ENCODE assay signal across 9 cellular contexts in the genomic region with DNA sequence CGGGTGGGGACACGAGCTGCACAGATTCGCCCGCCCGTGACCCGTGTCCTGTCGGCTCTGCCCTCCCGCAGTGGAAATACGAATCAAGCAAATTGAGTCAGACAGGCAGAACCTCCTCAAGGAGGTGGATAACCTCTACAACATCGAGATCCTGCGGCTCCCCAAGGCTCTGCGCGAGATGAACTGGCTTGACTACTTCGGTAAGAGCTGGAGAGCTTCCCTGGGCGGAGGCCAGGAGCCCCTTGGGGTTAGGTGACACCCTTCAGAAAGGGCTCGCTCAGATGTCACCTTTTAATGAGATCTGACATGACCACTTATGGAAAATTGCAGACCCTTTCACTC. TPM values are rescaled to one million over a fixed set of nuclear protein-coding genes. Genes with fewer than 3 reads are reported as not detected.
DNase-seq lines count a peak whose midpoint lies in the region; ATAC-seq and TF ChIP-seq lines count a peak whose summit lies in the region.
"Had no signal": no experiment of that assay in that cellular context is flagged by ENCODE, and none has a peak within 500 bp of the region (broad histone marks: within the 10 kb centered on the region; RNA-seq: fewer than 3 reads in every experiment).

No MANE protein-coding gene starts in this region.

- no peaks in the 10 kb centered on the region for H3K27me3 ChIP-seq in CD4-positive, alpha-beta T cell (ENCODE audit: control insufficient read depth, insufficient read depth, low read length)
- H3K27me3 ChIP-seq in dorsolateral prefrontal cortex, result no peaks in the 10 kb centered on the region
- no peaks in the 10 kb centered on the region for H3K27me3 ChIP-seq in neural cell (ENCODE audit: insufficient read depth, low read depth, low read length)

- CTCF ChIA-PET in CD4-positive, alpha-beta T cell (lab: Charles Lee), result interaction anchor here (1.4 to 1.9 kb wide), 4 partner anchors 10 to 179 kb away, joined by 4 to 8 read pairs (median 5); partner anchors contain the start of genes MEAF6 and YRDC

- peaks cover 13% of the 10 kb centered on the region for H3K36me3 Mint-ChIP-seq in CD4-positive, alpha-beta T cell (ENCODE audit: low read depth)

- H3F3A ChIP-seq in neural cell (ENCODE audit: insufficient read depth, low read length, poor library complexity, severe bottlenecking), result no peaks in the 10 kb centered on the region

- peak overlapping the region; percentile 98 for H3K4me3 Mint-ChIP-seq in CD4-positive, alpha-beta T cell

- H3K4me1 Mint-ChIP-seq in CD4-positive, alpha-beta T cell (ENCODE audit: low read depth), result peaks cover 37% of the 10 kb centered on the region

- no peaks in the 10 kb centered on the region for H3K36me3 ChIP-seq in neural cell (ENCODE audit: insufficient read depth, low read length)

- H2AFZ ChIP-seq in neural cell (ENCODE audit: low read depth, low read length), result peak overlapping the region; percentile 30

- no peaks in the 10 kb centered on the region for H4K20me1 ChIP-seq in neural cell (ENCODE audit: insufficient read depth)

- H3K9me3 ChIP-seq in CD4-positive, alpha-beta T cell (ENCODE audit: control insufficient read depth, low read length), result no peaks in the 10 kb centered on the region
- H3K9me3 ChIP-seq in neural cell (ENCODE audit: low read length), result no peaks in the 10 kb centered on the region

- H3K27ac Mint-ChIP-seq in CD4-positive, alpha-beta T cell, result peak overlapping the region; percentile 90

- no peak for ATAC-seq in CD4-positive, alpha-beta T cell (ENCODE audit: poor library complexity)

- no peaks in the 10 kb centered on the region for H3K27me3 Mint-ChIP-seq in CD4-positive, alpha-beta T cell

- peaks cover 19% of the 10 kb centered on the region for H3K79me2 ChIP-seq in neural cell (replicated peaks; ENCODE audit: insufficient read depth, low read length)

- H3K27ac ChIP-seq in CD4-positive, alpha-beta T cell (ENCODE audit: low read depth, low read length), result no peak overlapping the region
- H3K27ac ChIP-seq in dorsolateral prefrontal cortex, result peak overlapping the region in 3 of 59 donors; percentile 2 to 90 (median 63)
- no peak overlapping the region for H3K27ac ChIP-seq in neural cell (ENCODE audit: low read length)

- intact Hi-C loops in CD4-positive, alpha-beta T cell (cut with DNase I, micrococcal nuclease), result loop anchor here (1.0 to 10.0 kb wide), 11 partner anchors 114 to 1241 kb away; partner anchors contain the start of genes C1orf122 (in 2 of the 2), UTP11 (in 2 of the 2), MRPS15 (in 1 of the 2) and MTF1 (in 1 of the 2)
- intact Hi-C loops in dorsolateral prefrontal cortex (cut with DNase I), result loop anchor here (1.0 to 10.0 kb wide), 4 partner anchors 26 to 166 kb away; partner anchors contain the start of genes GNL2 (in 2 of the 2), EPHA10 (in 1 of the 2) and MTF1 (in 1 of the 2)

- peak overlapping the region; percentile 98 for H3K4me3 ChIP-seq in LNCaP clone FGC (ENCODE audit: low read depth, low read length)
- peak overlapping the region; percentile 60 to 100 (median 89) for H3K4me3 ChIP-seq in dorsolateral prefrontal cortex
- H3K4me3 ChIP-seq in neural cell (ENCODE audit: low read length), result peak overlapping the region; percentile 83

- no peaks in the 10 kb centered on the region for H3K9me3 Mint-ChIP-seq in CD4-positive, alpha-beta T cell

- H3K4me2 ChIP-seq in neural cell (ENCODE audit: low read length), result peak overlapping the region; percentile 62

- H3K9me2 ChIP-seq in neural cell (ENCODE audit: insufficient read depth, low read length), result no peaks in the 10 kb centered on the region

- no peak for TF ChIP-seq RAD21 in neural cell (conservative IDR thresholded peaks at IDR 0.05)

- POLR2A ChIA-PET in CD4-positive, alpha-beta T cell (lab: Charles Lee), result interaction anchor here (1.3 kb wide), 1 partner anchor 139 kb away, joined by 3 read pairs; the partner anchor contains the start of gene SNIP1

- no peak for TF ChIP-seq CTCF in CD4-positive, alpha-beta T cell (IDR thresholded peaks at IDR 0.05)
- no peak for TF ChIP-seq CTCF in LNCaP clone FGC (IDR thresholded peaks at IDR 0.05; ENCODE audit: control insufficient read depth, extremely low read depth, insufficient read depth)
- no peak for TF ChIP-seq CTCF in dorsolateral prefrontal cortex (IDR thresholded peaks at IDR 0.05 in 54 of 56, conservative IDR thresholded peaks at IDR 0.05 in 2 of 56; ENCODE audit: low read depth in 1 of 56, partially characterized antibody in 56 of 56)
- no peak for TF ChIP-seq CTCF in neural cell (IDR thresholded peaks at IDR 0.05; ENCODE audit: poor library complexity, severe bottlenecking)
- no peak for TF ChIP-seq CTCF in GM20000 (IDR thresholded peaks at IDR 0.05; ENCODE audit: extremely low read depth, missing control alignments)

- no peak for TF ChIP-seq EP300 in neural cell (conservative IDR thresholded peaks at IDR 0.05; ENCODE audit: poor library complexity, severe bottlenecking)

- H3K9ac ChIP-seq in neural cell (ENCODE audit: low read length), result no peak overlapping the region

- no peak for DNase-seq in CD4-positive, alpha-beta T cell
- no peak for DNase-seq in LNCaP clone FGC (ENCODE audit: low read depth)
- DNase-seq in dorsolateral prefrontal cortex, result no peak
- DNase-seq in activated gamma-delta T cell treated with Interleukin-2 at 50 U/mL for 16 hours, result no peak
- DNase-seq in HPDE6-E6E7 (ENCODE audit: extremely low spot score), result no peak
- no peak for DNase-seq in GM20000 (ENCODE audit: low spot score)
- DNase-seq in 8988T, result no peak

TF ChIP-seq in neural cell, 6 proteins besides CTCF, POLR2A, EP300 and RAD21:
- TF ChIP-seq POLR2AphosphoS5 (IDR thresholded peaks at IDR 0.05) (no peak), TAF1 (IDR thresholded peaks at IDR 0.05; ENCODE audit: low read depth) (no peak), MXI1 (conservative IDR thresholded peaks at IDR 0.05; ENCODE audit: poor library complexity, severe bottlenecking) (no peak), SMC3 (conservative IDR thresholded peaks at IDR 0.05; ENCODE audit: poor library complexity) (no peak), EZH2 (IDR thresholded peaks at IDR 0.05; ENCODE audit: borderline replicate concordance, insufficient read depth, low read length, poor library complexity, severe bottlenecking) (no peak)
- TF ChIP-seq, protein P1, sequence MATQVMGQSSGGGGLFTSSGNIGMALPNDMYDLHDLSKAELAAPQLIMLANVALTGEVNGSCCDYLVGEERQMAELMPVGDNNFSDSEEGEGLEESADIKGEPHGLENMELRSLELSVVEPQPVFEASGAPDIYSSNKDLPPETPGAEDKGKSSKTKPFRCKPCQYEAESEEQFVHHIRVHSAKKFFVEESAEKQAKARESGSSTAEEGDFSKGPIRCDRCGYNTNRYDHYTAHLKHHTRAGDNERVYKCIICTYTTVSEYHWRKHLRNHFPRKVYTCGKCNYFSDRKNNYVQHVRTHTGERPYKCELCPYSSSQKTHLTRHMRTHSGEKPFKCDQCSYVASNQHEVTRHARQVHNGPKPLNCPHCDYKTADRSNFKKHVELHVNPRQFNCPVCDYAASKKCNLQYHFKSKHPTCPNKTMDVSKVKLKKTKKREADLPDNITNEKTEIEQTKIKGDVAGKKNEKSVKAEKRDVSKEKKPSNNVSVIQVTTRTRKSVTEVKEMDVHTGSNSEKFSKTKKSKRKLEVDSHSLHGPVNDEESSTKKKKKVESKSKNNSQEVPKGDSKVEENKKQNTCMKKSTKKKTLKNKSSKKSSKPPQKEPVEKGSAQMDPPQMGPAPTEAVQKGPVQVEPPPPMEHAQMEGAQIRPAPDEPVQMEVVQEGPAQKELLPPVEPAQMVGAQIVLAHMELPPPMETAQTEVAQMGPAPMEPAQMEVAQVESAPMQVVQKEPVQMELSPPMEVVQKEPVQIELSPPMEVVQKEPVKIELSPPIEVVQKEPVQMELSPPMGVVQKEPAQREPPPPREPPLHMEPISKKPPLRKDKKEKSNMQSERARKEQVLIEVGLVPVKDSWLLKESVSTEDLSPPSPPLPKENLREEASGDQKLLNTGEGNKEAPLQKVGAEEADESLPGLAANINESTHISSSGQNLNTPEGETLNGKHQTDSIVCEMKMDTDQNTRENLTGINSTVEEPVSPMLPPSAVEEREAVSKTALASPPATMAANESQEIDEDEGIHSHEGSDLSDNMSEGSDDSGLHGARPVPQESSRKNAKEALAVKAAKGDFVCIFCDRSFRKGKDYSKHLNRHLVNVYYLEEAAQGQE (IDR thresholded peaks at IDR 0.05; ENCODE audit: borderline replicate concordance), result no peak

RNA-seq across cellular contexts. Expression of gene CDCA8, which starts 0.5 kb away (rescaled TPM):
- under 1 TPM; 0.25 to 0.36 TPM for total RNA-seq in CD4-positive, alpha-beta T cell
- total RNA-seq in dorsolateral prefrontal cortex, result 1 to 10 TPM in 51 of 120 experiments, under 1 TPM in 69; 0.30 to 1.9 (median 0.93) TPM
- 0.72 and 1.0 TPM in 2 replicates for polyA plus RNA-seq in neural cell
- 0.24 and 1.0 TPM in 2 replicates for polyA minus RNA-seq in neural cell

RNA-seq across cellular contexts. Expression of gene RSPO1, which starts 58.1 kb away (rescaled TPM):
- total RNA-seq in CD4-positive, alpha-beta T cell, result not detected
- under 1 TPM in 36 of 120 experiments, not detected in 84; 0.16 to 0.69 (median 0.28) TPM for total RNA-seq in dorsolateral prefrontal cortex
- polyA plus RNA-seq in neural cell, result 0.14 TPM in 1 of 2 replicates, not detected in the other
- polyA minus RNA-seq in neural cell, result 0.35 TPM in 1 of 2 replicates, not detected in the other
- total RNA-seq: myocyte had no signal
